8 cellular contexts compared by ENCODE assay signal in the genomic region with DNA sequence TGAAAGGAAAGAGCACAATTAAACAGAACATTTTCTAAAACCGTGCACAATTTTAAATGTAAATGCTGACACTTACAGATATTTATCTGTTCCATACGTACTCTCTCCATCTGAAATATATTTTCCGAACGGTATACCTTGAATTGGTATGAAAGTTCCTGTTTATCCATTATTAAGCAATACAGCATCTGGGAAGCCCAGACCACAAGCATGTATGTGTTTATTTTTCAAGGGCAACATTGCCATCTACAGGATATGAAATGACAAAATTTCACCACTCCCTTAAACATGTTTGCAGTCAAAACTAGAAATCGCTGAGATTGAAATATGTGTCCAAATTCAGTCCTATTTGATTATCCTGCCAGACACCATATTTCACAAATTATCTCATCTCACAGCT.
DNase-seq lines count a peak whose midpoint lies in the region; ATAC-seq and TF ChIP-seq lines count a peak whose summit lies in the region.

No MANE protein-coding gene starts in this region.

- ATAC-seq in HG02981 (IDR thresholded peaks at IDR 0.05; ENCODE audit: unreplicated experiment) = no peak

- H3K27me3 Mint-ChIP-seq in brain = no peaks in the 10 kb centered on the region

- no peak overlapping the region for H3K9ac ChIP-seq in liver (ENCODE audit: low read depth in 1 of 2, low read length in 2 of 2)

- TF ChIP-seq CTCF in brain (conservative IDR thresholded peaks at IDR 0.05) = peak; percentile 59 to 73
- TF ChIP-seq CTCF in liver (IDR thresholded peaks at IDR 0.05; ENCODE audit: low read depth, low read length, missing input control) = peak; percentile 27

- H3K36me3 Mint-ChIP-seq in brain = no peaks in the 10 kb centered on the region

- peaks cover 24% of the 10 kb centered on the region for H3K4me1 Mint-ChIP-seq in brain

- H3K4me3 ChIP-seq in liver (ENCODE audit: low read depth in 1 of 3, low read length in 3 of 3) = no peak overlapping the region

- H3K9me3 ChIP-seq in liver (ENCODE audit: control insufficient read depth in 4 of 4, low read length in 3 of 4) = no peaks in the 10 kb centered on the region

- H3K27ac Mint-ChIP-seq in brain = peak overlapping the region; percentile 22 to 93 (median 72)

- WGBS in liver = 13% methylated on average over 5 of the region's 5 CpGs

- in situ Hi-C loops in ACHN (cut with HindIII; ENCODE audit: low pct_ligation_motif_present, low pct_unique_long_range_greater_than_20kb, low sequenced_read_pairs) = no loop called here

- peaks cover 1 to 12% (median 5%) of the 10 kb centered on the region in 5 experiments for H3K9me3 Mint-ChIP-seq in brain

- H3K27me3 ChIP-seq in liver (ENCODE audit: control insufficient read depth in 4 of 4, insufficient read depth in 4 of 4, low read length in 3 of 4) = no peaks in the 10 kb centered on the region

- H3K4me1 ChIP-seq in liver (ENCODE audit: control insufficient read depth in 4 of 4, insufficient read depth in 4 of 4, low read length in 3 of 4) = no peaks in the 10 kb centered on the region

- H3K4me3 Mint-ChIP-seq in brain = peak overlapping the region in 2 of 5 experiments; percentile 10 to 61

- H3K27ac ChIP-seq in liver (ENCODE audit: low read depth in 1 of 2, low read length in 2 of 2) = no peak overlapping the region

- peak; percentile 72 to 75 for TF ChIP-seq RAD21 in liver (IDR thresholded peaks at IDR 0.05)

- DNase-seq in ACHN (peak; percentile 37), HCEC 1CT (peak; percentile 77), NCI-H345 treated with DMSO at 0.1 percent for 48 hours (lab: John Stamatoyannopoulos, UW; ENCODE audit: unreplicated experiment) (peak; percentile 7), SKM-1 (lab: John Stamatoyannopoulos, UW; ENCODE audit: unreplicated experiment) (no peak)
- no peak for DNase-seq in stimulated activated CD4-positive, alpha-beta T cell treated with anti-CD3 and anti-CD28 coated beads, Interleukin-4, amount 100 ng/mL, for 24 hours

- no peaks in the 10 kb centered on the region for H3K36me3 ChIP-seq in liver (ENCODE audit: control insufficient read depth in 4 of 4, insufficient read depth in 3 of 4, low read depth in 1 of 4, low read length in 3 of 4)

TF ChIP-seq in liver, 16 proteins besides CTCF, POLR2A, EP300 and RAD21:
- TF ChIP-seq, protein P1, sequence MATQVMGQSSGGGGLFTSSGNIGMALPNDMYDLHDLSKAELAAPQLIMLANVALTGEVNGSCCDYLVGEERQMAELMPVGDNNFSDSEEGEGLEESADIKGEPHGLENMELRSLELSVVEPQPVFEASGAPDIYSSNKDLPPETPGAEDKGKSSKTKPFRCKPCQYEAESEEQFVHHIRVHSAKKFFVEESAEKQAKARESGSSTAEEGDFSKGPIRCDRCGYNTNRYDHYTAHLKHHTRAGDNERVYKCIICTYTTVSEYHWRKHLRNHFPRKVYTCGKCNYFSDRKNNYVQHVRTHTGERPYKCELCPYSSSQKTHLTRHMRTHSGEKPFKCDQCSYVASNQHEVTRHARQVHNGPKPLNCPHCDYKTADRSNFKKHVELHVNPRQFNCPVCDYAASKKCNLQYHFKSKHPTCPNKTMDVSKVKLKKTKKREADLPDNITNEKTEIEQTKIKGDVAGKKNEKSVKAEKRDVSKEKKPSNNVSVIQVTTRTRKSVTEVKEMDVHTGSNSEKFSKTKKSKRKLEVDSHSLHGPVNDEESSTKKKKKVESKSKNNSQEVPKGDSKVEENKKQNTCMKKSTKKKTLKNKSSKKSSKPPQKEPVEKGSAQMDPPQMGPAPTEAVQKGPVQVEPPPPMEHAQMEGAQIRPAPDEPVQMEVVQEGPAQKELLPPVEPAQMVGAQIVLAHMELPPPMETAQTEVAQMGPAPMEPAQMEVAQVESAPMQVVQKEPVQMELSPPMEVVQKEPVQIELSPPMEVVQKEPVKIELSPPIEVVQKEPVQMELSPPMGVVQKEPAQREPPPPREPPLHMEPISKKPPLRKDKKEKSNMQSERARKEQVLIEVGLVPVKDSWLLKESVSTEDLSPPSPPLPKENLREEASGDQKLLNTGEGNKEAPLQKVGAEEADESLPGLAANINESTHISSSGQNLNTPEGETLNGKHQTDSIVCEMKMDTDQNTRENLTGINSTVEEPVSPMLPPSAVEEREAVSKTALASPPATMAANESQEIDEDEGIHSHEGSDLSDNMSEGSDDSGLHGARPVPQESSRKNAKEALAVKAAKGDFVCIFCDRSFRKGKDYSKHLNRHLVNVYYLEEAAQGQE (IDR thresholded peaks at IDR 0.05) = no peak
- TF ChIP-seq FOXA1 (IDR thresholded peaks at IDR 0.05) (no peak), SP1 (IDR thresholded peaks at IDR 0.05) (no peak), GABPA (IDR thresholded peaks at IDR 0.05 in 1 of 2, conservative IDR thresholded peaks at IDR 0.05 in 1 of 2) (no peak), FOXA2 (IDR thresholded peaks at IDR 0.05) (no peak), NR2F2 (IDR thresholded peaks at IDR 0.05) (no peak), RXRA (IDR thresholded peaks at IDR 0.05) (no peak), HNF4G (IDR thresholded peaks at IDR 0.05) (no peak), EGR1 (IDR thresholded peaks at IDR 0.05; ENCODE audit: low read depth in 2 of 2) (no peak), JUND (IDR thresholded peaks at IDR 0.05) (no peak), YY1 (IDR thresholded peaks at IDR 0.05) (no peak)
- TF ChIP-seq, protein P2, sequence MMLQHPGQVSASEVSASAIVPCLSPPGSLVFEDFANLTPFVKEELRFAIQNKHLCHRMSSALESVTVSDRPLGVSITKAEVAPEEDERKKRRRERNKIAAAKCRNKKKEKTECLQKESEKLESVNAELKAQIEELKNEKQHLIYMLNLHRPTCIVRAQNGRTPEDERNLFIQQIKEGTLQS (IDR thresholded peaks at IDR 0.05) = no peak
- TF ChIP-seq, protein P3, sequence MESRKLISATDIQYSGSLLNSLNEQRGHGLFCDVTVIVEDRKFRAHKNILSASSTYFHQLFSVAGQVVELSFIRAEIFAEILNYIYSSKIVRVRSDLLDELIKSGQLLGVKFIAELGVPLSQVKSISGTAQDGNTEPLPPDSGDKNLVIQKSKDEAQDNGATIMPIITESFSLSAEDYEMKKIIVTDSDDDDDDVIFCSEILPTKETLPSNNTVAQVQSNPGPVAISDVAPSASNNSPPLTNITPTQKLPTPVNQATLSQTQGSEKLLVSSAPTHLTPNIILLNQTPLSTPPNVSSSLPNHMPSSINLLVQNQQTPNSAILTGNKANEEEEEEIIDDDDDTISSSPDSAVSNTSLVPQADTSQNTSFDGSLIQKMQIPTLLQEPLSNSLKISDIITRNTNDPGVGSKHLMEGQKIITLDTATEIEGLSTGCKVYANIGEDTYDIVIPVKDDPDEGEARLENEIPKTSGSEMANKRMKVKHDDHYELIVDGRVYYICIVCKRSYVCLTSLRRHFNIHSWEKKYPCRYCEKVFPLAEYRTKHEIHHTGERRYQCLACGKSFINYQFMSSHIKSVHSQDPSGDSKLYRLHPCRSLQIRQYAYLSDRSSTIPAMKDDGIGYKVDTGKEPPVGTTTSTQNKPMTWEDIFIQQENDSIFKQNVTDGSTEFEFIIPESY (IDR thresholded peaks at IDR 0.05) = no peak

Comparison
In these comparisons a context has a peak if more than half of its experiments do, and no peak if none do; other contexts are left out.
1. DNase-seq: peak in ACHN (single experiment), HCEC 1CT (single experiment) and NCI-H345 treated with DMSO at 0.1 percent for 48 hours (single experiment); none in SKM-1 (single experiment) and stimulated activated CD4-positive, alpha-beta T cell treated with anti-CD3 and anti-CD28 coated beads, Interleukin-4, amount 100 ng/mL, for 24 hours (single experiment).